ENCODE assay signal across 20 cellular contexts in the genomic region with DNA sequence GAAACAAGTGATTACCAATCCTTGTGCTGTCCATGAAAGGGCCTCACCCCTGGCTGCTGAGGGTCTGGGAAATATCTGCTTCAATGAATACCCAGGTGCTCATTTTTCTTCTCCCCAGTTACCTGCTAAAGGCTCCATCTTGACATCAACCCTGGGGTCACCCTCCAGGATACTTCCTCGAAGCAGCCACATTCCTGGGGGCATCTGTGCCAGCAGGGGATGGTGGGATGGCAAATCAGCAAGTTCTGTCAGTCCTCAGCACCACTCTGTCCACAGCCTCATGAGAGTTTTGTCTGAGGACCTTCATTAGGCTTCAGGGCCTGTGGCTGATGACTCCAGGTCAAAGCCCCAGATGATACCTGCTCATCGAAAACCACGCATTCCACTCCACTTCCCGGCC.
DNase-seq lines count a peak whose midpoint lies in the region; ATAC-seq and TF ChIP-seq lines count a peak whose summit lies in the region.
"Had no signal": no experiment of that assay in that cellular context is flagged by ENCODE, and none has a peak within 500 bp of the region (broad histone marks: within the 10 kb centered on the region; RNA-seq: fewer than 3 reads in every experiment).

No MANE protein-coding gene starts in this region.

- DNase-seq in RWPE1 (ENCODE audit: low spot score) (no peak), colonic mucosa (no peak), stomach (no peak), NCI-H1930 (lab: John Stamatoyannopoulos, UW) (no peak), Karpas-422 (no peak)
- DNase-seq in stimulated activated CD4-positive, alpha-beta T cell treated with anti-CD3 and anti-CD28 coated beads, Interleukin-1b, Interleukin-23, amount 100 ng/mL, for 48 hours = no peak
- DNase-seq: activated naive CD4-positive, alpha-beta T cell treated with anti-CD3 and anti-CD28 coated beads, Interleukin-2, amount 50 U/mL, for 16 hours; DMS79; effector CD8-positive, alpha-beta T cell; hypothalamus; MM.1S; NCI-H2081; NCI-H510A treated with DMSO at 0.1 percent for 48 hours; SIG-M5; T-helper 17 cell; testis had no signal

- no peak overlapping the region for H2AFZ ChIP-seq in Karpas-422 (ENCODE audit: low read length)

- no peaks in the 10 kb centered on the region for H4K20me1 ChIP-seq in Karpas-422 (ENCODE audit: insufficient read depth, low read depth, low read length)

- no peak overlapping the region for H3K4me2 ChIP-seq in Karpas-422 (ENCODE audit: low read depth, low read length, poor library complexity, severe bottlenecking)

- TF ChIP-seq EP300 in stomach (IDR thresholded peaks at IDR 0.05) = no peak

- TF ChIP-seq CTCF in RWPE1 (conservative IDR thresholded peaks at IDR 0.05; ENCODE audit: low read depth) (no peak), colonic mucosa (IDR thresholded peaks at IDR 0.05) (no peak), stomach (IDR thresholded peaks at IDR 0.05) (no peak)

- no peaks in the 10 kb centered on the region for H3K9me3 ChIP-seq in colonic mucosa
- no peaks in the 10 kb centered on the region for H3K9me3 ChIP-seq in muscle layer of duodenum (ENCODE audit: control insufficient read depth in 1 of 2, low read length in 2 of 2)
- no peaks in the 10 kb centered on the region for H3K9me3 ChIP-seq in stomach
- no peaks in the 10 kb centered on the region for H3K9me3 ChIP-seq in Karpas-422 (ENCODE audit: low read length)
- H3K9me3 ChIP-seq: testis had no signal

- H3K9ac ChIP-seq in colonic mucosa (ENCODE audit: low read depth in 2 of 2, low read length in 2 of 2) (peak overlapping the region in 1 of 2 donors; percentile 12), Karpas-422 (ENCODE audit: low read length) (no peak overlapping the region)

- H3K4me1 ChIP-seq in colonic mucosa = no peaks in the 10 kb centered on the region
- peaks cover 30 to 74% of the 10 kb centered on the region in 2 donors for H3K4me1 ChIP-seq in muscle layer of duodenum (ENCODE audit: control insufficient read depth in 1 of 2, insufficient read depth in 2 of 2, low read length in 2 of 2)
- peaks cover 58 to 96% (median 80%) of the 10 kb centered on the region in 4 donors for H3K4me1 ChIP-seq in stomach
- H3K4me1 ChIP-seq in Karpas-422 (ENCODE audit: low read length) = peaks cover 37% of the 10 kb centered on the region

- POLR2A ChIA-PET in RWPE1 (lab: Yijun Ruan, JAX; ENCODE audit: low non-redundant PET) = no interaction called here

- H3K9me2 ChIP-seq in Karpas-422 (replicated peaks; ENCODE audit: insufficient read depth, low read length) = no peaks in the 10 kb centered on the region

- H3K27ac ChIP-seq in RWPE1 (peak overlapping the region; percentile 8; the same call in 1 of the 2 replicates), colonic mucosa (peak overlapping the region; percentile 30), muscle layer of duodenum (ENCODE audit: low read length) (peak overlapping the region; percentile 79), stomach (peak overlapping the region; percentile 2 to 77 (median 75)), Karpas-422 (ENCODE audit: low read length) (no peak overlapping the region)
- H3K27ac ChIP-seq: C4-2B had no signal

- no peaks in the 10 kb centered on the region for H3K27me3 ChIP-seq in colonic mucosa
- no peaks in the 10 kb centered on the region for H3K27me3 ChIP-seq in muscle layer of duodenum (ENCODE audit: low read depth, low read length)
- no peaks in the 10 kb centered on the region for H3K27me3 ChIP-seq in stomach
- no peaks in the 10 kb centered on the region for H3K27me3 ChIP-seq in Karpas-422 (ENCODE audit: low read length)
- H3K27me3 ChIP-seq: testis had no signal

- WGBS in stomach, 5 donors = 83 to 98% (median 94%) methylated on average over 4 of the region's 4 CpGs

- CTCF ChIA-PET in RWPE1 (lab: Yijun Ruan, JAX) = no interaction called here

- intact Hi-C loops in colonic mucosa (cut with DNase I) (no loop called here), stomach (cut with DNase I; ENCODE audit: low total_unique reads) (no loop called here)

- ATAC-seq in GM18519 (IDR thresholded peaks at IDR 0.05; ENCODE audit: low FRiP score, unreplicated experiment) = no peak
- ATAC-seq: activated CD4-positive, CD25-positive, alpha-beta regulatory T cell treated with anti-CD3 and anti-CD28 coated beads, Interleukin-2, amount 50 U/mL, for 24 hours; T-helper 17 cell had no signal

- no peaks in the 10 kb centered on the region for H3K79me2 ChIP-seq in Karpas-422 (ENCODE audit: low read length)

- no peak overlapping the region for H3K4me3 ChIP-seq in colonic mucosa
- no peak overlapping the region for H3K4me3 ChIP-seq in muscle layer of duodenum (ENCODE audit: low read depth in 1 of 2, low read length in 2 of 2)
- H3K4me3 ChIP-seq in stomach = no peak overlapping the region
- no peak overlapping the region for H3K4me3 ChIP-seq in Karpas-422 (ENCODE audit: low read length)
- H3K4me3 ChIP-seq: testis had no signal

- H3K36me3 ChIP-seq in colonic mucosa = no peaks in the 10 kb centered on the region
- no peaks in the 10 kb centered on the region for H3K36me3 ChIP-seq in muscle layer of duodenum (ENCODE audit: control insufficient read depth in 1 of 2, insufficient read depth in 2 of 2, low read length in 2 of 2)
- no peaks in the 10 kb centered on the region for H3K36me3 ChIP-seq in stomach
- no peaks in the 10 kb centered on the region; the same call in 1 of the 2 replicates for H3K36me3 ChIP-seq in Karpas-422 (ENCODE audit: insufficient read depth, low read length)

- no peak for TF ChIP-seq POLR2A in stomach (IDR thresholded peaks at IDR 0.05)
